Comparison of ENCODE assay signal across 8 cellular contexts in the genomic region with DNA sequence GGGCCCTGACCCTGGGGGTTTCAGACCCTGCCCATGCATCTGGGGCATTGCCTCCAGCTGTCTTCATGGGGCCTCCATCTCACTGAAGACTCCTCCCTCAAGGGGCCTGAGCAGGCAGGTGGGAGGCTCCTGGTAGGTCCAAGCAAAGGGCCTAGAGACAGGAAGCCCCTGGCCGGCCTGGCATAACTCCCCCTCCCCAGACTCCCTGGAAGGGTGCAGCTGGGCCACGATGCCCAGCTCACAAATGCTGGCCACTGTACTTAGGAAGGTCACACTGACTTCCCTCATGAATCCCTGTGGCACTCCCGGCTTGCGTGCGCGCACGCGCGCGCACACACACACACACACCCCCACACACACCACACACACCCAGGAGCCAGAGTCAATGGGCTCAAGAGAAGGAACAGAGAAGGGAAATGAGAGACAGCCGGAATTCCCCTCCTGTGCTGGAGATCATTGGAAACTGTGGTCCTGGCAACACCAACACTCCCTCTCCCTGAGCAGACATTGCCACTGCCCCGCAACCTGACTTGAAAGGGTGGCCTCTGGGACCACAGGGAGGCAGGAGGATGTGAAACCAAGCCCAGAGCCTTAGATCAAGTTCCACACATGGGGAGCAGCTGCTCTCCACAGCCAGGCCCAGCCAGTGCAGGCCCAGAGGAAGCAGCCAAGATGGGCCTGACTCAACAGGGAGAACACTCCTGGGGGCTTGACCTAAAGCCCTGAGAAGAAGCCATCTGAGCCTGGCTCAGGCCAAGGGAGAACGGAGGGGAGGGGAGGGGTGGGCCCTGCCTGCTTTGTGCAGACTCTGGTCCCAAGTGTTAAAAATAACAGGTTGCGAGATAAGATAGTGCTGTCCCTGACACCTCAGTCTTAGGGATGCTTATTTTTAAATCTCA.
DNase-seq lines count a peak whose midpoint lies in the region; ATAC-seq and TF ChIP-seq lines count a peak whose summit lies in the region.
"Had no signal": no experiment of that assay in that cellular context is flagged by ENCODE, and none has a peak within 500 bp of the region (broad histone marks: within the 10 kb centered on the region; RNA-seq: fewer than 3 reads in every experiment).

No MANE protein-coding gene starts in this region.

- 58 to 88% (median 74%) methylated on average over 12 to 14 of the region's 14 CpGs for WGBS in spleen, 5 donors

- H3K27ac ChIP-seq in spleen = no peak overlapping the region

- peak; percentile 3 for DNase-seq in dermis blood vessel endothelial cell
- DNase-seq in spleen = peak; percentile 70
- DNase-seq in DMS114 treated with DMSO at 0.1 percent for 48 hours (lab: John Stamatoyannopoulos, UW; ENCODE audit: unreplicated experiment) = no peak
- no peak for DNase-seq in NCI-H524 (lab: John Stamatoyannopoulos, UW)
- no peak for DNase-seq in DMS 273 (lab: John Stamatoyannopoulos, UW; ENCODE audit: unreplicated experiment)
- DNase-seq: activated naive CD8-positive, alpha-beta T cell treated with anti-CD3 and anti-CD28 coated beads, Interleukin-2, amount 10 ng/mL, durations not matched to agents 7 days and 5 days had no signal

- no peaks in the 10 kb centered on the region for H3K4me1 ChIP-seq in spleen

- H3K9me3 ChIP-seq in spleen = no peaks in the 10 kb centered on the region

- no peak for TF ChIP-seq CTCF in spleen (IDR thresholded peaks at IDR 0.05 in 8 of 11, conservative IDR thresholded peaks at IDR 0.05 in 3 of 11)

- intact Hi-C loops in spleen (cut with DNase I; ENCODE audit: low total_unique reads) = no loop called here

- TF ChIP-seq POLR2A in spleen (IDR thresholded peaks at IDR 0.05) = no peak

- peaks cover 0 to 10% (median 0%) of the 10 kb centered on the region in 7 donors for H3K27me3 ChIP-seq in spleen (replicated peaks in 1 of 7)

- peaks cover 0 to 8% (median 0%) of the 10 kb centered on the region in 6 donors for H3K36me3 ChIP-seq in spleen

- ATAC-seq in GM18909 (IDR thresholded peaks at IDR 0.05; ENCODE audit: poor library complexity, unreplicated experiment) (peak; percentile 62), HG02973 (IDR thresholded peaks at IDR 0.05; ENCODE audit: unreplicated experiment) (peak; percentile 73)

- H3K4me3 ChIP-seq in spleen = no peak overlapping the region

Comparison
In these comparisons a context has a peak if more than half of its experiments do, and no peak if none do; other contexts are left out.
1. DNase-seq: peak in dermis blood vessel endothelial cell (single experiment) and spleen (single experiment); none in DMS114 treated with DMSO at 0.1 percent for 48 hours (single experiment), NCI-H524 (0 of 2) and DMS 273 (single experiment).